In the genomic region with DNA sequence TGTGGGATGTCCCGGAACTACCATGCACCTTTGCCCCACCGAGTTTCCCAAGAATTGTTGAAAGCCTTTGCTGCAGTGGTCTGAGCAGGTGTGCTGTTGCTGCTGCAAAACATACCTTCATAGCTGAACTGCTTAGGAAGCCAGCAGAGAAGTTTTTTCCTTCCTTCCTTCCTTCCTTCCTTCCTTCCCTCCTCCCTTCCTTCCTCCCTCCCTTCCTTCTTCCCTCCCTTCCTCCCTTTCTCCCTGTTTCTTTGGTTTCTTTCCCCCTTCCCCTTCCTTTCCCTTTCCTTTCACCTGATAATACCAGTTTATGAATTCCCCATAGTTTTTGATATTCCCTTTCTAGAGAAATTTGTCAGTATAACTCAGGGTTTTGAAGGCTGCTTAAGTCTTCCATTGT, we compare ENCODE assay signal across 26 cellular contexts. TPM values are rescaled to one million over a fixed set of nuclear protein-coding genes. Genes with fewer than 3 reads are reported as not detected.
A peak's percentile ranks its signal among the peaks of the same experiment; 100 is the strongest.
DNase-seq lines count a peak whose midpoint lies in the region; ATAC-seq and TF ChIP-seq lines count a peak whose summit lies in the region.
"Had no signal": no experiment of that assay in that cellular context is flagged by ENCODE, and none has a peak within 500 bp of the region (broad histone marks: within the 10 kb centered on the region; RNA-seq: fewer than 3 reads in every experiment).

No MANE protein-coding gene starts in this region.

- no peak overlapping the region for H3K4me3 Mint-ChIP-seq in stimulated activated naive CD8-positive, alpha-beta T cell treated with anti-CD3 and anti-CD28 coated beads, Interleukin-15, Interleukin-2, amounts not matched to agents 100 ng/mL and 50 ng/mL, for 24 hours
- no peak overlapping the region for H3K4me3 Mint-ChIP-seq in stimulated activated naive CD8-positive, alpha-beta T cell treated with anti-CD3 and anti-CD28 coated beads, Interleukin-15, amount 100 ng/mL, for 72 hours
- H3K4me3 Mint-ChIP-seq in activated CD4-positive, alpha-beta memory T cell treated with anti-CD3 and anti-CD28 coated beads for 36 hours: no peak overlapping the region
- H3K4me3 Mint-ChIP-seq in endothelial cell (ENCODE audit: unreplicated experiment): no peak overlapping the region
- H3K4me3 Mint-ChIP-seq: nephron; stimulated activated effector memory CD8-positive, alpha-beta T cell treated with anti-CD3 and anti-CD28 coated beads, Interleukin-12 subunit alpha, Interleukin-12 subunit beta, amount 100 ng/mL, for 72 hours had no signal

- TF ChIP-seq CTCF in endothelial cell (IDR thresholded peaks at IDR 0.05; ENCODE audit: unreplicated experiment) (no peak), thyroid gland (IDR thresholded peaks at IDR 0.05) (no peak)

- POLR2A ChIA-PET in activated CD4-positive, alpha-beta memory T cell treated with anti-CD3 and anti-CD28 coated beads for 36 hours (lab: Charles Lee): no interaction called here

- peaks cover 12 to 41% of the 10 kb centered on the region in 2 donors for H3K4me1 ChIP-seq in thyroid gland

- peak overlapping the region in 2 of 3 donors; percentile 21 to 64 for H3K27ac ChIP-seq in thyroid gland
- H3K27ac ChIP-seq: brain microvascular endothelial cell, HL-60, lower lobe of right lung, vagina had no signal

- DNase-seq in stimulated activated naive CD8-positive, alpha-beta T cell treated with anti-CD3 and anti-CD28 coated beads, Interleukin-15, amount 100 ng/mL, for 72 hours: no peak
- DNase-seq in activated CD4-positive, alpha-beta memory T cell treated with anti-CD3 and anti-CD28 coated beads for 36 hours: no peak
- DNase-seq in endothelial cell (ENCODE audit: low spot score) (no peak), thyroid gland (no peak), left lobe of liver (ENCODE audit: low spot score) (no peak), cerebellar nuclear complex (lab: John Stamatoyannopoulos, UW) (no peak)
- DNase-seq: activated CD4-positive, alpha-beta T cell treated with anti-CD3 and anti-CD28 coated beads, Interleukin-2, amount 50 U/mL, for 1 hour; activated CD8-positive, alpha-beta memory T cell treated with anti-CD3 and anti-CD28 coated beads, Interleukin-2, amount 50 U/mL, for 48 hours; activated effector memory CD4-positive, alpha-beta T cell treated with Interleukin-2 at 50 U/mL for 16 hours; brain microvascular endothelial cell; C1 segment of cervical spinal cord; effector CD4-positive, alpha-beta T cell; erythroblast; head of caudate nucleus; kidney; lower lobe of right lung; mucosa of descending colon; NCI-H1436 treated with DMSO at 0.1 percent for 48 hours; stimulated activated CD4-positive, alpha-beta T cell treated with anti-CD3 and anti-CD28 coated beads, Interleukin-4, amount 100 ng/mL, for 24 hours had no signal

- no peak overlapping the region for H3K4me3 ChIP-seq in thyroid gland (replicated peaks in 1 of 3)
- H3K4me3 ChIP-seq: lower lobe of right lung, mucosa of descending colon, vagina had no signal

- H3K36me3 ChIP-seq in thyroid gland: peaks cover 33 to 35% of the 10 kb centered on the region in 2 donors

- CTCF ChIA-PET in activated CD4-positive, alpha-beta memory T cell treated with anti-CD3 and anti-CD28 coated beads for 36 hours (lab: Charles Lee): interaction anchor here (0.9 to 1.0 kb wide), 2 partner anchors 10 to 197 kb away, joined by 3 read pairs; no protein-coding TSS in a partner anchor

- peak overlapping the region; percentile 37 for H3K27ac Mint-ChIP-seq in stimulated activated naive CD8-positive, alpha-beta T cell treated with anti-CD3 and anti-CD28 coated beads, Interleukin-15, Interleukin-2, amounts not matched to agents 100 ng/mL and 50 ng/mL, for 24 hours
- no peak overlapping the region for H3K27ac Mint-ChIP-seq in stimulated activated naive CD8-positive, alpha-beta T cell treated with anti-CD3 and anti-CD28 coated beads, Interleukin-15, amount 100 ng/mL, for 72 hours
- H3K27ac Mint-ChIP-seq in activated CD4-positive, alpha-beta memory T cell treated with anti-CD3 and anti-CD28 coated beads for 36 hours: peak overlapping the region; percentile 9
- peak overlapping the region; percentile 53 for H3K27ac Mint-ChIP-seq in endothelial cell (ENCODE audit: unreplicated experiment)
- H3K27ac Mint-ChIP-seq: nephron; stimulated activated effector memory CD8-positive, alpha-beta T cell treated with anti-CD3 and anti-CD28 coated beads, Interleukin-12 subunit alpha, Interleukin-12 subunit beta, amount 100 ng/mL, for 72 hours had no signal

- no peak for ATAC-seq in stimulated activated naive CD8-positive, alpha-beta T cell treated with anti-CD3 and anti-CD28 coated beads, Interleukin-15, amount 100 ng/mL, for 72 hours
- no peak for ATAC-seq in HG03442 (IDR thresholded peaks at IDR 0.05; ENCODE audit: unreplicated experiment)
- no peak for ATAC-seq in left lobe of liver
- ATAC-seq: HCT116; lower lobe of right lung; mucosa of descending colon; stimulated activated effector memory CD8-positive, alpha-beta T cell treated with anti-CD3 and anti-CD28 coated beads, Interleukin-12 subunit alpha, Interleukin-12 subunit beta, amount 100 ng/mL, for 72 hours had no signal

- peaks cover 79% of the 10 kb centered on the region for H3K36me3 Mint-ChIP-seq in stimulated activated naive CD8-positive, alpha-beta T cell treated with anti-CD3 and anti-CD28 coated beads, Interleukin-15, Interleukin-2, amounts not matched to agents 100 ng/mL and 50 ng/mL, for 24 hours (ENCODE audit: low read depth)
- H3K36me3 Mint-ChIP-seq in activated CD4-positive, alpha-beta memory T cell treated with anti-CD3 and anti-CD28 coated beads for 36 hours: peaks cover 51% of the 10 kb centered on the region
- H3K36me3 Mint-ChIP-seq in endothelial cell (ENCODE audit: low read depth, unreplicated experiment): peaks cover 42% of the 10 kb centered on the region

- no peaks in the 10 kb centered on the region for H3K9me3 ChIP-seq in thyroid gland
- H3K9me3 ChIP-seq: lower lobe of right lung, mucosa of descending colon, vagina had no signal

- intact Hi-C loops in activated CD4-positive, alpha-beta memory T cell treated with anti-CD3 and anti-CD28 coated beads for 36 hours (cut with micrococcal nuclease): no loop called here
- intact Hi-C loops in thyroid gland (cut with DNase I): no loop called here

- no peaks in the 10 kb centered on the region for H3K27me3 ChIP-seq in thyroid gland
- H3K27me3 ChIP-seq: brain microvascular endothelial cell, vagina had no signal

- WGBS in thyroid gland, 2 donors: 94% methylated on average over 2 of the region's 2 CpGs

- no peak for TF ChIP-seq POLR2A in thyroid gland (IDR thresholded peaks at IDR 0.05)

- no peaks in the 10 kb centered on the region for H3K27me3 Mint-ChIP-seq in stimulated activated naive CD8-positive, alpha-beta T cell treated with anti-CD3 and anti-CD28 coated beads, Interleukin-15, Interleukin-2, amounts not matched to agents 100 ng/mL and 50 ng/mL, for 24 hours
- H3K27me3 Mint-ChIP-seq in stimulated activated naive CD8-positive, alpha-beta T cell treated with anti-CD3 and anti-CD28 coated beads, Interleukin-15, amount 100 ng/mL, for 72 hours: no peaks in the 10 kb centered on the region
- no peaks in the 10 kb centered on the region for H3K27me3 Mint-ChIP-seq in activated CD4-positive, alpha-beta memory T cell treated with anti-CD3 and anti-CD28 coated beads for 36 hours
- peaks cover under 1% of the 10 kb centered on the region for H3K27me3 Mint-ChIP-seq in endothelial cell (ENCODE audit: unreplicated experiment)

- peaks cover 15% of the 10 kb centered on the region for H3K4me1 Mint-ChIP-seq in stimulated activated naive CD8-positive, alpha-beta T cell treated with anti-CD3 and anti-CD28 coated beads, Interleukin-15, Interleukin-2, amounts not matched to agents 100 ng/mL and 50 ng/mL, for 24 hours (ENCODE audit: low read depth)
- H3K4me1 Mint-ChIP-seq in stimulated activated naive CD8-positive, alpha-beta T cell treated with anti-CD3 and anti-CD28 coated beads, Interleukin-15, amount 100 ng/mL, for 72 hours: peaks cover 19% of the 10 kb centered on the region
- peaks cover 14% of the 10 kb centered on the region for H3K4me1 Mint-ChIP-seq in activated CD4-positive, alpha-beta memory T cell treated with anti-CD3 and anti-CD28 coated beads for 36 hours (ENCODE audit: low read depth)
- H3K4me1 Mint-ChIP-seq in endothelial cell (ENCODE audit: unreplicated experiment): peaks cover 11% of the 10 kb centered on the region
- H3K4me1 Mint-ChIP-seq: nephron had no signal

- no peaks in the 10 kb centered on the region for H3K9me3 Mint-ChIP-seq in stimulated activated naive CD8-positive, alpha-beta T cell treated with anti-CD3 and anti-CD28 coated beads, Interleukin-15, Interleukin-2, amounts not matched to agents 100 ng/mL and 50 ng/mL, for 24 hours
- no peaks in the 10 kb centered on the region for H3K9me3 Mint-ChIP-seq in stimulated activated naive CD8-positive, alpha-beta T cell treated with anti-CD3 and anti-CD28 coated beads, Interleukin-15, amount 100 ng/mL, for 72 hours
- H3K9me3 Mint-ChIP-seq in activated CD4-positive, alpha-beta memory T cell treated with anti-CD3 and anti-CD28 coated beads for 36 hours: no peaks in the 10 kb centered on the region
- no peaks in the 10 kb centered on the region for H3K9me3 Mint-ChIP-seq in endothelial cell (ENCODE audit: unreplicated experiment)
- H3K9me3 Mint-ChIP-seq: nephron; stimulated activated effector memory CD8-positive, alpha-beta T cell treated with anti-CD3 and anti-CD28 coated beads, Interleukin-12 subunit alpha, Interleukin-12 subunit beta, amount 100 ng/mL, for 72 hours had no signal

RNA-seq across cellular contexts. Expression of a gene that starts 10.8 kb away (rescaled TPM):
- total RNA-seq in activated CD4-positive, alpha-beta memory T cell treated with anti-CD3 and anti-CD28 coated beads for 36 hours: 10 to 100 TPM; 16.9 to 18.1 TPM
- total RNA-seq in endothelial cell (ENCODE audit: unreplicated experiment) (4.8 TPM), thyroid gland (10 to 100 TPM; 10.7 to 25.1 (median 16.9) TPM), left lobe of liver (1.5 TPM)

RNA-seq across cellular contexts. Expression of a gene that starts 28.1 kb away (rescaled TPM):
- total RNA-seq in activated CD4-positive, alpha-beta memory T cell treated with anti-CD3 and anti-CD28 coated beads for 36 hours: 10 to 100 TPM; 11.6 to 12.8 TPM
- total RNA-seq in endothelial cell (ENCODE audit: unreplicated experiment) (87.9 TPM), thyroid gland (10 to 100 TPM; 30.7 to 71.5 (median 52.5) TPM), left lobe of liver (4.8 TPM)

Comparison
In these comparisons a context has a peak if more than half of its experiments do, and no peak if none do; other contexts are left out.
1. H3K27ac Mint-ChIP-seq: peak in stimulated activated naive CD8-positive, alpha-beta T cell treated with anti-CD3 and anti-CD28 coated beads, Interleukin-15, Interleukin-2, amounts not matched to agents 100 ng/mL and 50 ng/mL, for 24 hours (single experiment), activated CD4-positive, alpha-beta memory T cell treated with anti-CD3 and anti-CD28 coated beads for 36 hours (single experiment) and endothelial cell (single experiment); none in stimulated activated naive CD8-positive, alpha-beta T cell treated with anti-CD3 and anti-CD28 coated beads, Interleukin-15, amount 100 ng/mL, for 72 hours (0 of 2).